In genomic region chr10:51743146-51743545, GRCh38 we compare ENCODE assay signal across 11 cellular contexts. TPM values are rescaled to one million over a fixed set of nuclear protein-coding genes. Genes with fewer than 3 reads are reported as not detected.
A peak's percentile ranks its signal among the peaks of the same experiment; 100 is the strongest.
DNase-seq lines count a peak whose midpoint lies in the region; ATAC-seq, FAIRE-seq and TF ChIP-seq lines count a peak whose summit lies in the region.
"Had no signal": no experiment of that assay in that cellular context is flagged by ENCODE, and none has a peak within 500 bp of the region (broad histone marks: within the 10 kb centered on the region; RNA-seq: fewer than 3 reads in every experiment).

No MANE protein-coding gene starts in this region.

- H3K27me3 ChIP-seq in astrocyte (ENCODE audit: insufficient read depth, low read length) (no peaks in the 10 kb centered on the region), Karpas-422 (ENCODE audit: low read length) (no peaks in the 10 kb centered on the region), MM.1S (replicated peaks; ENCODE audit: insufficient read depth, low read length) (no peaks in the 10 kb centered on the region)
- H3K27me3 ChIP-seq: cardiac muscle cell had no signal

- no peak for TF ChIP-seq CTCF in astrocyte (IDR thresholded peaks at IDR 0.05; ENCODE audit: insufficient read depth, low read depth, low read length)
- TF ChIP-seq CTCF in activated CD8-positive, alpha-beta T cell treated with anti-CD3 and anti-CD28 coated beads for 36 hours (IDR thresholded peaks at IDR 0.05) = no peak
- no peak for TF ChIP-seq CTCF in MM.1S (IDR thresholded peaks at IDR 0.05; ENCODE audit: low read length)

- no peak overlapping the region for H3K4me3 Mint-ChIP-seq in astrocyte (ENCODE audit: unreplicated experiment)
- H3K4me3 Mint-ChIP-seq in natural killer cell treated with Interleukin-12 subunit alpha and Interleukin-12 subunit beta and Interleukin-15 and Interleukin-18, amount 100 ng/mL, for 72 hours = no peak overlapping the region
- no peak overlapping the region for H3K4me3 Mint-ChIP-seq in activated CD8-positive, alpha-beta T cell treated with anti-CD3 and anti-CD28 coated beads for 36 hours

- no peak overlapping the region for H3K4me3 ChIP-seq in astrocyte (ENCODE audit: insufficient read depth, low read depth, low read length)
- no peak overlapping the region for H3K4me3 ChIP-seq in Karpas-422 (ENCODE audit: low read length)
- no peak overlapping the region for H3K4me3 ChIP-seq in MM.1S (ENCODE audit: low read length)
- H3K4me3 ChIP-seq: cardiac muscle cell had no signal

- H3K36me3 Mint-ChIP-seq in astrocyte (ENCODE audit: low read depth, unreplicated experiment) = no peaks in the 10 kb centered on the region
- no peaks in the 10 kb centered on the region for H3K36me3 Mint-ChIP-seq in natural killer cell treated with Interleukin-12 subunit alpha and Interleukin-12 subunit beta and Interleukin-15 and Interleukin-18, amount 100 ng/mL, for 72 hours
- no peaks in the 10 kb centered on the region for H3K36me3 Mint-ChIP-seq in activated CD8-positive, alpha-beta T cell treated with anti-CD3 and anti-CD28 coated beads for 36 hours (ENCODE audit: low read depth)

- H3K9me2 ChIP-seq in Karpas-422 (replicated peaks; ENCODE audit: insufficient read depth, low read length) = no peaks in the 10 kb centered on the region
- H3K9me2 ChIP-seq in MM.1S (replicated peaks; ENCODE audit: insufficient read depth, low read length) = no peaks in the 10 kb centered on the region

- H3K9me3 ChIP-seq in astrocyte (ENCODE audit: insufficient read depth, low read depth, low read length) = no peaks in the 10 kb centered on the region
- H3K9me3 ChIP-seq in Karpas-422 (ENCODE audit: low read length) = peaks cover 4% of the 10 kb centered on the region; the same call in 1 of the 2 replicates
- no peaks in the 10 kb centered on the region for H3K9me3 ChIP-seq in MM.1S (replicated peaks; ENCODE audit: insufficient read depth, low read length)

- H3K4me1 Mint-ChIP-seq in astrocyte (ENCODE audit: low read depth, unreplicated experiment) = peaks cover 2% of the 10 kb centered on the region
- H3K4me1 Mint-ChIP-seq in natural killer cell treated with Interleukin-12 subunit alpha and Interleukin-12 subunit beta and Interleukin-15 and Interleukin-18, amount 100 ng/mL, for 72 hours (ENCODE audit: low read depth in 2 of 2) = no peaks in the 10 kb centered on the region
- no peaks in the 10 kb centered on the region for H3K4me1 Mint-ChIP-seq in activated CD8-positive, alpha-beta T cell treated with anti-CD3 and anti-CD28 coated beads for 36 hours (ENCODE audit: low read depth)

- FAIRE-seq in astrocyte (lab: Jason Lieb, UNC) = no peak

- CTCF ChIA-PET in activated CD8-positive, alpha-beta T cell treated with anti-CD3 and anti-CD28 coated beads for 36 hours (lab: Charles Lee) = no interaction called here

- H3K79me2 ChIP-seq in astrocyte (ENCODE audit: insufficient read depth, low read length) (no peaks in the 10 kb centered on the region), Karpas-422 (ENCODE audit: low read length) (no peaks in the 10 kb centered on the region), MM.1S (ENCODE audit: low read length) (no peaks in the 10 kb centered on the region)

- H3K4me2 ChIP-seq in astrocyte (ENCODE audit: low read length) (peak overlapping the region; percentile 30), Karpas-422 (ENCODE audit: low read depth, low read length, poor library complexity, severe bottlenecking) (no peak overlapping the region), MM.1S (ENCODE audit: low read depth, low read length) (no peak overlapping the region)

- H3K9me3 Mint-ChIP-seq in astrocyte (ENCODE audit: unreplicated experiment) = no peaks in the 10 kb centered on the region
- H3K9me3 Mint-ChIP-seq in natural killer cell treated with Interleukin-12 subunit alpha and Interleukin-12 subunit beta and Interleukin-15 and Interleukin-18, amount 100 ng/mL, for 72 hours = no peaks in the 10 kb centered on the region
- no peaks in the 10 kb centered on the region for H3K9me3 Mint-ChIP-seq in activated CD8-positive, alpha-beta T cell treated with anti-CD3 and anti-CD28 coated beads for 36 hours

- no peaks in the 10 kb centered on the region for H3K36me3 ChIP-seq in astrocyte (ENCODE audit: insufficient read depth, low read length)
- H3K36me3 ChIP-seq in Karpas-422 (ENCODE audit: insufficient read depth, low read length) = no peaks in the 10 kb centered on the region
- no peaks in the 10 kb centered on the region for H3K36me3 ChIP-seq in MM.1S (replicated peaks; ENCODE audit: insufficient read depth, low read length)
- H3K36me3 ChIP-seq: cardiac muscle cell had no signal

- H3K27ac ChIP-seq in astrocyte (ENCODE audit: low read depth, low read length) (no peak overlapping the region), Karpas-422 (ENCODE audit: low read length) (no peak overlapping the region), MM.1S (ENCODE audit: low read length) (no peak overlapping the region)
- H3K27ac ChIP-seq: cardiac muscle cell had no signal

- no peaks in the 10 kb centered on the region for H3F3A ChIP-seq in MM.1S (ENCODE audit: insufficient read depth, low read length)

- POLR2A ChIA-PET in activated CD8-positive, alpha-beta T cell treated with anti-CD3 and anti-CD28 coated beads for 36 hours (lab: Charles Lee) = no interaction called here

- H3K27me3 Mint-ChIP-seq in astrocyte (ENCODE audit: low read depth, unreplicated experiment) = no peaks in the 10 kb centered on the region
- peaks cover 2 to 12% of the 10 kb centered on the region in 2 donors for H3K27me3 Mint-ChIP-seq in natural killer cell treated with Interleukin-12 subunit alpha and Interleukin-12 subunit beta and Interleukin-15 and Interleukin-18, amount 100 ng/mL, for 72 hours
- H3K27me3 Mint-ChIP-seq in activated CD8-positive, alpha-beta T cell treated with anti-CD3 and anti-CD28 coated beads for 36 hours = peaks cover 2% of the 10 kb centered on the region
- H3K27me3 Mint-ChIP-seq: progenitor cell of endocrine pancreas had no signal

- intact Hi-C loops in activated CD8-positive, alpha-beta T cell treated with anti-CD3 and anti-CD28 coated beads for 36 hours (cut with micrococcal nuclease) = no loop called here

- H3K4me1 ChIP-seq in astrocyte (ENCODE audit: insufficient read depth, low read length) (no peaks in the 10 kb centered on the region), Karpas-422 (ENCODE audit: low read length) (no peaks in the 10 kb centered on the region), MM.1S (ENCODE audit: low read length) (no peaks in the 10 kb centered on the region)

- H2AFZ ChIP-seq in astrocyte (ENCODE audit: low read depth, low read length) (peak overlapping the region; percentile 26), Karpas-422 (ENCODE audit: low read length) (no peak overlapping the region), MM.1S (ENCODE audit: low read length) (no peak overlapping the region)

- no peak overlapping the region for H3K27ac Mint-ChIP-seq in astrocyte (ENCODE audit: unreplicated experiment)
- H3K27ac Mint-ChIP-seq in natural killer cell treated with Interleukin-12 subunit alpha and Interleukin-12 subunit beta and Interleukin-15 and Interleukin-18, amount 100 ng/mL, for 72 hours = no peak overlapping the region
- no peak overlapping the region for H3K27ac Mint-ChIP-seq in activated CD8-positive, alpha-beta T cell treated with anti-CD3 and anti-CD28 coated beads for 36 hours

- no peak overlapping the region for H3K9ac ChIP-seq in astrocyte (ENCODE audit: low read length)
- H3K9ac ChIP-seq in Karpas-422 (ENCODE audit: low read length) = no peak overlapping the region
- no peak overlapping the region for H3K9ac ChIP-seq in MM.1S (ENCODE audit: low read length)

- DNase-seq in D341Med (ENCODE audit: low spot score) = peak; percentile 71
- no peak for DNase-seq in astrocyte (ENCODE audit: low read depth)
- DNase-seq in Karpas-422 = no peak
- DNase-seq in natural killer cell treated with Interleukin-12 subunit alpha and Interleukin-12 subunit beta and Interleukin-15 and Interleukin-18, amount 100 ng/mL, for 72 hours (ENCODE audit: low spot score) = no peak
- no peak for DNase-seq in activated CD8-positive, alpha-beta T cell treated with anti-CD3 and anti-CD28 coated beads for 36 hours
- DNase-seq in MM.1S = no peak
- DNase-seq: NCI-H446 treated with DMSO at 0.1 percent for 48 hours had no signal

- ATAC-seq in GM19395 (IDR thresholded peaks at IDR 0.05; ENCODE audit: unreplicated experiment) (peak; percentile 86), HG03060 (IDR thresholded peaks at IDR 0.05; ENCODE audit: low read depth, unreplicated experiment) (peak; percentile 96)
- no peak for ATAC-seq in natural killer cell treated with Interleukin-12 subunit alpha and Interleukin-12 subunit beta and Interleukin-15 and Interleukin-18, amount 100 ng/mL, for 72 hours
- no peak for ATAC-seq in activated CD8-positive, alpha-beta T cell treated with anti-CD3 and anti-CD28 coated beads for 36 hours

- H4K20me1 ChIP-seq in astrocyte (ENCODE audit: insufficient read depth, low read length) (no peaks in the 10 kb centered on the region), Karpas-422 (ENCODE audit: insufficient read depth, low read depth, low read length) (no peaks in the 10 kb centered on the region), MM.1S (ENCODE audit: insufficient read depth, low read length) (no peaks in the 10 kb centered on the region)

RNA-seq across cellular contexts. Expression of gene CSTF2T, which starts 43.8 kb away (rescaled TPM):
- 22.9 and 23.9 TPM in 2 replicates for total RNA-seq in astrocyte
- 14.5 and 22.1 TPM in 2 replicates for total RNA-seq in Karpas-422 (2014; rRNA removed; shearing (Covaris generic); ENCODE audit: low replicate concordance)
- 10 to 100 TPM; 35.4 to 44.1 TPM for total RNA-seq in natural killer cell treated with Interleukin-12 subunit alpha and Interleukin-12 subunit beta and Interleukin-15 and Interleukin-18, amount 100 ng/mL, for 72 hours
- total RNA-seq in activated CD8-positive, alpha-beta T cell treated with anti-CD3 and anti-CD28 coated beads for 36 hours = 10 to 100 TPM; 21.2 to 21.7 TPM

Comparison
In these comparisons a context has a peak if more than half of its experiments do, and no peak if none do; other contexts are left out.
1. ATAC-seq: peak in GM19395 (single experiment) and HG03060 (single experiment); none in natural killer cell treated with Interleukin-12 subunit alpha and Interleukin-12 subunit beta and Interleukin-15 and Interleukin-18, amount 100 ng/mL, for 72 hours (0 of 2) and activated CD8-positive, alpha-beta T cell treated with anti-CD3 and anti-CD28 coated beads for 36 hours (single experiment).